1 cellular context compared by ENCODE assay signal in genomic region chr1:150165622-150166612, GRCh38.
TF ChIP-seq lines count a peak whose summit lies in the region.

No MANE protein-coding gene starts in this region.

TF ChIP-seq in K562, 482 proteins besides CTCF, POLR2A, EP300 and RAD21 (continued from another document and continues in another):
- no peak for TF ChIP-seq PRDM10 (IDR thresholded peaks at IDR 0.05; ENCODE audit: partially characterized antibody)
- TF ChIP-seq NCOA4 (IDR thresholded peaks at IDR 0.05; ENCODE audit: partially characterized antibody): no peak
- TF ChIP-seq OTX1 (CRISPR knock-in tag; IDR thresholded peaks at IDR 0.05): no peak
- TF ChIP-seq CBFA2T2 (conservative IDR thresholded peaks at IDR 0.05): 0 out of 2 replicates have a peak, but pooled peaks have one; percentile 3
- TF ChIP-seq ZNF586 (CRISPR knock-in tag; conservative IDR thresholded peaks at IDR 0.05): no peak
- no peak for TF ChIP-seq ZNF217 (CRISPR knock-in tag; IDR thresholded peaks at IDR 0.05)
- TF ChIP-seq BRD9 (IDR thresholded peaks at IDR 0.05; ENCODE audit: low read depth, partially characterized antibody): peak; percentile 69
- no peak for TF ChIP-seq ZNF512 (tag; IDR thresholded peaks at IDR 0.05)
- no peak for TF ChIP-seq FOXA1 (IDR thresholded peaks at IDR 0.05; ENCODE audit: borderline replicate concordance)
- TF ChIP-seq ZNF282 (CRISPR knock-in tag; IDR thresholded peaks at IDR 0.05): no peak
- TF ChIP-seq ZNF175 (CRISPR knock-in tag; IDR thresholded peaks at IDR 0.05; ENCODE audit: low read depth): 0 out of 2 replicates have a peak, but pooled peaks have one; percentile 56
- peak; percentile 13; the same call in 1 of the 2 replicates for TF ChIP-seq TAL1 (IDR thresholded peaks at IDR 0.05)
- no peak for TF ChIP-seq ZNF23 (CRISPR knock-in tag; IDR thresholded peaks at IDR 0.05)
- TF ChIP-seq NR2F6 (CRISPR knock-in tag; IDR thresholded peaks at IDR 0.05): no peak
- TF ChIP-seq SRSF9 (IDR thresholded peaks at IDR 0.05; ENCODE audit: borderline replicate concordance, low read depth, low read length): no peak
- no peak for TF ChIP-seq ZNF311 (CRISPR knock-in tag; IDR thresholded peaks at IDR 0.05)
- no peak for TF ChIP-seq POLR2G (IDR thresholded peaks at IDR 0.05; ENCODE audit: low read depth, low read length)
- no peak for TF ChIP-seq REST (CRISPR knock-in tag; IDR thresholded peaks at IDR 0.05; ENCODE audit: low read depth)
- no peak; the same call in 1 of the 2 replicates for TF ChIP-seq CREB3 (tag; conservative IDR thresholded peaks at IDR 0.05; ENCODE audit: low read depth)
- no peak for TF ChIP-seq HNRNPK (IDR thresholded peaks at IDR 0.05; ENCODE audit: low read depth, low read length, poor library complexity, severe bottlenecking)
- no peak for TF ChIP-seq HNRNPLL (IDR thresholded peaks at IDR 0.05; ENCODE audit: low read depth, low read length, poor library complexity, severe bottlenecking)
- 0 out of 2 replicates have a peak, but pooled peaks have one; percentile 39 for TF ChIP-seq TFAP4 (CRISPR knock-in tag; IDR thresholded peaks at IDR 0.05; ENCODE audit: borderline replicate concordance)
- no peak for TF ChIP-seq ZNF384 (IDR thresholded peaks at IDR 0.05; ENCODE audit: low read depth, low read length)
- TF ChIP-seq MECOM (CRISPR knock-in tag; IDR thresholded peaks at IDR 0.05): no peak
- no peak for TF ChIP-seq ZNF347 (CRISPR knock-in tag; IDR thresholded peaks at IDR 0.05; ENCODE audit: low read depth)
- no peak for TF ChIP-seq HMG20B (CRISPR knock-in tag; IDR thresholded peaks at IDR 0.05)
- TF ChIP-seq TAF15 (IDR thresholded peaks at IDR 0.05; ENCODE audit: low read depth, low read length): no peak
- no peak for TF ChIP-seq KAT8 (IDR thresholded peaks at IDR 0.05; ENCODE audit: low read depth)
- peak; percentile 40; the same call in 1 of the 2 replicates for TF ChIP-seq ZBTB33 (CRISPR knock-in tag; IDR thresholded peaks at IDR 0.05)
- no peak for TF ChIP-seq HEY1 (CRISPR knock-in tag; IDR thresholded peaks at IDR 0.05; ENCODE audit: borderline replicate concordance)
- TF ChIP-seq RNF2 (IDR thresholded peaks at IDR 0.05): no peak
- TF ChIP-seq ZBTB17 (CRISPR knock-in tag; IDR thresholded peaks at IDR 0.05): no peak; the same call in 1 of the 2 replicates
- no peak for TF ChIP-seq ZNF511 (CRISPR knock-in tag; IDR thresholded peaks at IDR 0.05)
- TF ChIP-seq RUNX1 (IDR thresholded peaks at IDR 0.05; ENCODE audit: low read depth): no peak
- no peak for TF ChIP-seq HDGF (IDR thresholded peaks at IDR 0.05)
- no peak for TF ChIP-seq STAG1 (CRISPR knock-in tag; IDR thresholded peaks at IDR 0.05; ENCODE audit: borderline replicate concordance)
- TF ChIP-seq DMBX1 (CRISPR knock-in tag; IDR thresholded peaks at IDR 0.05; ENCODE audit: borderline replicate concordance): no peak
- TF ChIP-seq ZNF655 (CRISPR knock-in tag; IDR thresholded peaks at IDR 0.05): no peak
- TF ChIP-seq SMARCC2 (IDR thresholded peaks at IDR 0.05; ENCODE audit: low read depth): no peak; the same call in 1 of the 2 replicates
- no peak; the same call in 1 of the 2 replicates for TF ChIP-seq BCOR (IDR thresholded peaks at IDR 0.05)
- no peak for TF ChIP-seq RFX5 (IDR thresholded peaks at IDR 0.05; ENCODE audit: low read depth, low read length)
- TF ChIP-seq CLOCK (CRISPR knock-in tag; IDR thresholded peaks at IDR 0.05; ENCODE audit: borderline replicate concordance): no peak
- 0 out of 2 replicates have a peak, but pooled peaks have one; percentile 25 for TF ChIP-seq KLF13 (tag; IDR thresholded peaks at IDR 0.05; ENCODE audit: borderline replicate concordance, low read depth)
- no peak for TF ChIP-seq PRPF4 (IDR thresholded peaks at IDR 0.05; ENCODE audit: insufficient read depth, low read depth, low read length, poor library complexity, severe bottlenecking)
- TF ChIP-seq NCOA2 (IDR thresholded peaks at IDR 0.05; ENCODE audit: partially characterized antibody in 2 of 2): no peak
- no peak for TF ChIP-seq TFAM (CRISPR knock-in tag; conservative IDR thresholded peaks at IDR 0.05)
- TF ChIP-seq POLR3G (IDR thresholded peaks at IDR 0.05; ENCODE audit: extremely low read depth, insufficient read length, insufficient replicate concordance): no peak
- TF ChIP-seq MXI1 (IDR thresholded peaks at IDR 0.05; ENCODE audit: low read depth, low read length): no peak
- TF ChIP-seq CREM (IDR thresholded peaks at IDR 0.05; ENCODE audit: low read depth): no peak
- no peak for TF ChIP-seq ZC3H11A (IDR thresholded peaks at IDR 0.05; ENCODE audit: low read depth, low read length)
- no peak for TF ChIP-seq ELF4 (CRISPR knock-in tag; IDR thresholded peaks at IDR 0.05)
- TF ChIP-seq NR4A1 (CRISPR knock-in tag; IDR thresholded peaks at IDR 0.05): no peak
- TF ChIP-seq NR4A1 (tag; IDR thresholded peaks at IDR 0.05): no peak
- no peak for TF ChIP-seq MAX (CRISPR knock-in tag; IDR thresholded peaks at IDR 0.05)
